ENCODE assay signal across 8 cellular contexts in the genomic region with DNA sequence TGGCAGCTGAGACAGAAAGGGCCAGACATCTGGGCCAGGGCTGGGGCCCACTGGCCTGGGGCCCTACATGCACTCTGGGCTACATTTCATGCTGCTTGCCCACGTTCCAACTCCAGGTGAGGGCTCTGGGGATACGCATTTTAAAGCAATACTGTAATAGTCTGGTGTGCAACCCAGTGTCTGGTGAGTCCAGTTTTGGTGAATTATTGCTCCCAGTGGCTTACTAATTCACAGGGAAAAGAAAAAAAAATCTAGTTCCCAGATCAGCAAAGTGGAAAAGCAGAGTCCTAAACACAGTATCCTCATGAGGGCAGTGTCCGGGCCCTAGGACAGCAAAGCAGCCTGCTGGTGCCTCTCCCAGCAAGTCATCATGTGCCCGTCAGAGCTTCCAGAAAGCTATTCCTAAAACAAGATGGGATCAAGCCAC.
A peak's percentile ranks its signal among the peaks of the same experiment; 100 is the strongest.
DNase-seq lines count a peak whose midpoint lies in the region; TF ChIP-seq lines count a peak whose summit lies in the region.
"Had no signal": no experiment of that assay in that cellular context is flagged by ENCODE, and none has a peak within 500 bp of the region (broad histone marks: within the 10 kb centered on the region; RNA-seq: fewer than 3 reads in every experiment).

No MANE protein-coding gene starts in this region.

- POLR2A ChIA-PET in CD8-positive, alpha-beta memory T cell (lab: Charles Lee) = interaction anchor here (1.6 kb wide), 1 partner anchor 260 kb away, joined by 4 read pairs; no protein-coding TSS in a partner anchor

- peaks cover 29 to 39% (median 31%) of the 10 kb centered on the region in 3 donors for H3K4me1 Mint-ChIP-seq in CD8-positive, alpha-beta memory T cell

- CTCF ChIA-PET in CD8-positive, alpha-beta memory T cell (lab: Charles Lee) = interaction anchor here (1.0 to 7.0 kb wide), 3 partner anchors 9 to 59 kb away, joined by 3 to 33 read pairs (median 4); no protein-coding TSS in a partner anchor

- no peaks in the 10 kb centered on the region for H3K27me3 ChIP-seq in WERI-Rb-1 (ENCODE audit: insufficient read depth, low read depth, severe bottlenecking)
- no peaks in the 10 kb centered on the region for H3K27me3 ChIP-seq in subcutaneous abdominal adipose tissue (ENCODE audit: control insufficient read depth in 5 of 5, insufficient read depth in 4 of 5, low read length in 5 of 5)
- no peaks in the 10 kb centered on the region for H3K27me3 ChIP-seq in CD8-positive, alpha-beta memory T cell (ENCODE audit: insufficient read depth, low read length, poor library complexity, severe bottlenecking)

- H3K27ac Mint-ChIP-seq in CD8-positive, alpha-beta memory T cell = peak overlapping the region in 1 of 8 donors; percentile 79

- no peak overlapping the region for H3K27ac ChIP-seq in WERI-Rb-1
- peak overlapping the region; percentile 56 for H3K27ac ChIP-seq in subcutaneous abdominal adipose tissue (ENCODE audit: low read depth, low read length)
- no peak overlapping the region for H3K27ac ChIP-seq in CD8-positive, alpha-beta memory T cell (ENCODE audit: low read depth, low read length)
- H3K27ac ChIP-seq: prostate gland had no signal

- H3K36me3 ChIP-seq in WERI-Rb-1 (no peaks in the 10 kb centered on the region), subcutaneous abdominal adipose tissue (ENCODE audit: control insufficient read depth in 5 of 5, insufficient read depth in 5 of 5, low read length in 5 of 5) (no peaks in the 10 kb centered on the region)
- no peaks in the 10 kb centered on the region for H3K36me3 ChIP-seq in CD8-positive, alpha-beta memory T cell (ENCODE audit: insufficient read depth, low read length)
- H3K36me3 ChIP-seq: prostate gland had no signal

- H3K4me3 ChIP-seq in WERI-Rb-1 (ENCODE audit: low read depth, low read length) = no peak overlapping the region
- no peak overlapping the region for H3K4me3 ChIP-seq in subcutaneous abdominal adipose tissue (ENCODE audit: low read depth in 1 of 5, low read length in 5 of 5)
- H3K4me3 ChIP-seq in CD8-positive, alpha-beta memory T cell (ENCODE audit: low read length) = no peak overlapping the region
- H3K4me3 ChIP-seq: prostate gland had no signal

- TF ChIP-seq CTCF in WERI-Rb-1 (IDR thresholded peaks at IDR 0.05; ENCODE audit: low read depth, low read length) = 0 out of 2 replicates have a peak, but pooled peaks have one; percentile 10

- no peaks in the 10 kb centered on the region for H3K36me3 Mint-ChIP-seq in CD8-positive, alpha-beta memory T cell

- H3K27me3 Mint-ChIP-seq in CD8-positive, alpha-beta memory T cell = no peaks in the 10 kb centered on the region

- no peak overlapping the region for H3K9ac ChIP-seq in subcutaneous abdominal adipose tissue (ENCODE audit: low read length in 5 of 5)

- H3K9me3 ChIP-seq in WERI-Rb-1 (ENCODE audit: severe bottlenecking) (no peaks in the 10 kb centered on the region), subcutaneous abdominal adipose tissue (ENCODE audit: control insufficient read depth in 5 of 5, low read length in 5 of 5) (no peaks in the 10 kb centered on the region)
- no peaks in the 10 kb centered on the region for H3K9me3 ChIP-seq in CD8-positive, alpha-beta memory T cell (ENCODE audit: low read length)
- H3K9me3 ChIP-seq: prostate gland had no signal

- H3K4me3 Mint-ChIP-seq in CD8-positive, alpha-beta memory T cell = no peak overlapping the region

- H3K9me3 Mint-ChIP-seq in CD8-positive, alpha-beta memory T cell = no peaks in the 10 kb centered on the region

- peaks cover 2 to 32% (median 19%) of the 10 kb centered on the region in 5 donors for H3K4me1 ChIP-seq in subcutaneous abdominal adipose tissue (ENCODE audit: control insufficient read depth in 5 of 5, insufficient read depth in 5 of 5, low read length in 5 of 5)
- H3K4me1 ChIP-seq in CD8-positive, alpha-beta memory T cell (ENCODE audit: insufficient read depth, low read length) = peaks cover 11% of the 10 kb centered on the region
- H3K4me1 ChIP-seq: prostate gland had no signal

- DNase-seq in HCEC 1CT (peak; percentile 79), WERI-Rb-1 (no peak), iPS-NIHi11 (ENCODE audit: low spot score) (peak; percentile 21), inferior parietal cortex (ENCODE audit: extremely low spot score) (no peak), DMS153 treated with DMSO at 0.1 percent for 48 hours (lab: John Stamatoyannopoulos, UW; ENCODE audit: unreplicated experiment) (no peak)
- DNase-seq in CD8-positive, alpha-beta memory T cell = no peak

Comparison
In these comparisons a context has a peak if more than half of its experiments do, and no peak if none do; other contexts are left out.
1. DNase-seq: peak in HCEC 1CT (single experiment) and iPS-NIHi11 (single experiment); none in WERI-Rb-1 (single experiment), inferior parietal cortex (single experiment), DMS153 treated with DMSO at 0.1 percent for 48 hours (single experiment) and CD8-positive, alpha-beta memory T cell (0 of 5).